ENCODE assay signal across 35 cellular contexts in the genomic region with DNA sequence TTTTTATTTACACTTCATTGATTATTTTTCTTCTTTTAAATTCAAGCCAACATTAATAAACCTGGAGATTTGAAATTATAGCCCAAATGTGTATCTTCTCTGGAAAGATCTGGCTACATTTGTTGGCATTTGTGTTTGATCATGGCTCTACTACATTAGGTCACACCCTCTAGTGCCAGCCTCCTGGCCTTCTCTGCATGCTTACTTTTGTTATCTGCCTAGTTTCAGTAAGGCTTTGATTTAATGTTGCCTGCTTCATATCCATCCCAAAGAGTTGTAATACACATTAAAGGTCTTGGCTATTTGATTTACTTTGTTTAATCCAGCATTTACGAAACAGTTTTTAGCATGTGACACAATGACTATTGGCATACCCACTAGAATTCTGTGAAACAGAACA.
"Had no signal": no experiment of that assay in that cellular context is flagged by ENCODE, and none has a peak within 500 bp of the region (broad histone marks: within the 10 kb centered on the region; RNA-seq: fewer than 3 reads in every experiment).

No MANE protein-coding gene starts in this region.

- H3K36me3 ChIP-seq: MG63 had no signal

- H3K4me3 ChIP-seq: MG63 had no signal

- H3K27me3 ChIP-seq: MG63 had no signal

- H3K9me3 ChIP-seq: MG63 had no signal

- DNase-seq: Karpas-422, Kasumi-1, MG63, MM.1S, MV-4-11, NCI-H1048, NCI-H1092, NCI-H1092 treated with DMSO at 0.1 percent for 48 hours, NCI-H1105, NCI-H1105 treated with DMSO at 0.1 percent for 48 hours, NCI-H1417, NCI-H1417 treated with DMSO at 0.1 percent for 48 hours, NCI-H1436, NCI-H1436 treated with DMSO at 0.1 percent for 48 hours, NCI-H146, NCI-H1694, NCI-H1694 treated with DMSO at 0.1 percent for 48 hours, NCI-H187, NCI-H187 treated with DMSO at 0.1 percent for 48 hours, NCI-H1930, NCI-H2029, NCI-H2029 treated with DMSO at 0.1 percent for 48 hours, NCI-H2081, NCI-H2081 treated with DMSO at 0.1 percent for 48 hours, NCI-H2107, NCI-H2171, NCI-H2171 treated with DMSO at 0.1 percent for 48 hours, NCI-H2227 treated with DMSO at 0.1 percent for 48 hours, NCI-H226, NCI-H345, NCI-H446, NCI-H446 treated with DMSO at 0.1 percent for 48 hours, NCI-H510A, NCI-H510A treated with DMSO at 0.1 percent for 48 hours, NCI-H524 had no signal
